In the genomic region with DNA sequence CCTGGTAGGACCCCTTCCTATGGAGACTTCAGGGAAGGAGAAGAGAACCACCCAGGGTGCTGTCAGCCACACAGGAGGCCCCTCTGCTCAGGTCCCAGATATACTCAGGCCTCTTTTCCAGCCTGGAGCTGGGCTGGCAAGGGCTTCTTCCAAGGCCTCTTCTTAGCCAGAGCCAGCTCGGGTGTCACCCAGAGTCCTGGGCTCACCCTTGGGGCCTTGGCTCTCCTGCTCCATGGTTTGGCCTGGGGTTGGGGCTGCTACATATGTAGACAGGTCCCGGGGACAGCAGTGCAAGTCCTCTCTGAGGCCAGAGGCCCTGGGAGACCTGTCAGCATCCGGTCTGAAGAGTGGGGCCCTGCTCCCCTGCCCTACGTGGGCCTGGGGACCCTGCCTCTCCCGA, we compare ENCODE assay signal across 32 cellular contexts. TPM values are rescaled to one million over a fixed set of nuclear protein-coding genes. Genes with fewer than 3 reads are reported as not detected.
"Had no signal": no experiment of that assay in that cellular context is flagged by ENCODE, and none has a peak within 500 bp of the region (broad histone marks: within the 10 kb centered on the region; RNA-seq: fewer than 3 reads in every experiment).

No MANE protein-coding gene starts in this region.

- H3K4me1 ChIP-seq: heart left ventricle, lower lobe of right lung, neural progenitor cell, psoas muscle, suprapubic skin, transverse colon, uterus had no signal

- H3K36me3 Mint-ChIP-seq: activated naive CD4-positive, alpha-beta T cell treated with anti-CD3 and anti-CD28 coated beads, Interleukin-2, amount 10 ng/mL, durations not matched to agents 7 days and 5 days; brain; naive B cell; neural progenitor cell; T-cell had no signal

- H3K27me3 Mint-ChIP-seq: dendritic cell treated with granulocyte-macrophage colony-stimulating factor and Interleukin-4, amounts not matched to agents 40 ng/mL and 50 ng/mL, for 4 days had no signal

- DNase-seq: activated effector memory CD4-positive, alpha-beta T cell treated with anti-CD3 and anti-CD28 coated beads, Interleukin-2, amount 50 U/mL, for 16 hours; activated naive CD4-positive, alpha-beta T cell treated with anti-CD3 and anti-CD28 coated beads, Interleukin-2, amount 10 ng/mL, durations not matched to agents 7 days and 5 days; activated naive CD8-positive, alpha-beta T cell treated with anti-CD3 and anti-CD28 coated beads, Interleukin-2, amount 50 U/mL, for 24 hours; activated T-cell treated with anti-CD3 and anti-CD28 coated beads, Interleukin-2, amount 50 U/mL, for 48 hours; effector CD4-positive, alpha-beta T cell; heart left ventricle; kidney; lower lobe of right lung; naive B cell; ovary; right cardiac atrium; stimulated activated CD4-positive, alpha-beta T cell treated with anti-CD3 and anti-CD28 coated beads, Interleukin-1b, Interleukin-23, amount 100 ng/mL, for 48 hours; T-cell; transverse colon; uterus; WERI-Rb-1 had no signal

- H2AFZ ChIP-seq: neural progenitor cell had no signal

- H3K27me3 ChIP-seq: neural progenitor cell, ovary, transverse colon, uterus had no signal

- H3K4me2 ChIP-seq: neural progenitor cell had no signal

- H3K4me3 Mint-ChIP-seq: activated naive CD4-positive, alpha-beta T cell treated with anti-CD3 and anti-CD28 coated beads, Interleukin-2, amount 10 ng/mL, durations not matched to agents 7 days and 5 days; activated naive CD8-positive, alpha-beta T cell treated with anti-CD3 and anti-CD28 coated beads, Interleukin-2, amount 50 U/mL, for 24 hours; brain; dendritic cell treated with granulocyte-macrophage colony-stimulating factor and Interleukin-4, amounts not matched to agents 40 ng/mL and 50 ng/mL, for 4 days; naive B cell; neural progenitor cell; stimulated activated naive CD8-positive, alpha-beta T cell treated with anti-CD3 and anti-CD28 coated beads, Interleukin-15, Interleukin-2, amounts not matched to agents 100 ng/mL and 50 ng/mL, for 24 hours; T-cell; T-helper 2 cell treated with Interferon-gamma antibody and Interleukin-4, amounts not matched to agents 5 μg/mL and 100 μg/mL, for 36 hours had no signal

- H3K9me3 Mint-ChIP-seq: activated naive CD4-positive, alpha-beta T cell treated with anti-CD3 and anti-CD28 coated beads, Interleukin-2, amount 10 ng/mL, durations not matched to agents 7 days and 5 days; activated naive CD8-positive, alpha-beta T cell treated with anti-CD3 and anti-CD28 coated beads, Interleukin-2, amount 50 U/mL, for 24 hours; dendritic cell treated with granulocyte-macrophage colony-stimulating factor and Interleukin-4, amounts not matched to agents 40 ng/mL and 50 ng/mL, for 4 days; naive B cell; neural progenitor cell; stimulated activated naive CD8-positive, alpha-beta T cell treated with anti-CD3 and anti-CD28 coated beads, Interleukin-15, Interleukin-2, amounts not matched to agents 100 ng/mL and 50 ng/mL, for 24 hours; T-cell; T-helper 2 cell treated with Interferon-gamma antibody and Interleukin-4, amounts not matched to agents 5 μg/mL and 100 μg/mL, for 36 hours had no signal

- H3K9me3 ChIP-seq: heart left ventricle, lower lobe of right lung, ovary, psoas muscle, suprapubic skin, transverse colon, uterus had no signal

- H3K4me3 ChIP-seq: heart left ventricle, lower lobe of right lung, neural progenitor cell, ovary, psoas muscle, suprapubic skin, transverse colon, uterus had no signal

- ATAC-seq: activated naive CD8-positive, alpha-beta T cell treated with anti-CD3 and anti-CD28 coated beads, Interleukin-2, amount 50 U/mL, for 24 hours; heart left ventricle; lower lobe of right lung; psoas muscle; right cardiac atrium; T-cell had no signal

- H3K4me1 Mint-ChIP-seq: activated naive CD4-positive, alpha-beta T cell treated with anti-CD3 and anti-CD28 coated beads, Interleukin-2, amount 10 ng/mL, durations not matched to agents 7 days and 5 days; activated naive CD8-positive, alpha-beta T cell treated with anti-CD3 and anti-CD28 coated beads, Interleukin-2, amount 50 U/mL, for 24 hours; brain; naive B cell; T-cell had no signal

- H3K36me3 ChIP-seq: heart left ventricle, lower lobe of right lung, neural progenitor cell, ovary, suprapubic skin, transverse colon, uterus, WERI-Rb-1 had no signal

- H3K27ac ChIP-seq: heart left ventricle, lower lobe of right lung, neural progenitor cell, ovary, psoas muscle, suprapubic skin, transverse colon, uterus, WERI-Rb-1 had no signal

- H3K27ac Mint-ChIP-seq: activated naive CD4-positive, alpha-beta T cell treated with anti-CD3 and anti-CD28 coated beads, Interleukin-2, amount 10 ng/mL, durations not matched to agents 7 days and 5 days; activated naive CD8-positive, alpha-beta T cell treated with anti-CD3 and anti-CD28 coated beads, Interleukin-2, amount 50 U/mL, for 24 hours; dendritic cell treated with granulocyte-macrophage colony-stimulating factor and Interleukin-4, amounts not matched to agents 40 ng/mL and 50 ng/mL, for 4 days; naive B cell; neural progenitor cell; stimulated activated naive CD8-positive, alpha-beta T cell treated with anti-CD3 and anti-CD28 coated beads, Interleukin-15, Interleukin-2, amounts not matched to agents 100 ng/mL and 50 ng/mL, for 24 hours; T-cell; T-helper 2 cell treated with Interferon-gamma antibody and Interleukin-4, amounts not matched to agents 5 μg/mL and 100 μg/mL, for 36 hours had no signal

RNA-seq across cellular contexts. Expression of gene PAEP, which starts 22.8 kb away (rescaled TPM):
- total RNA-seq: activated CD8-positive, alpha-beta memory T cell treated with anti-CD3 and anti-CD28 coated beads for 36 hours; aorta; cardiac septum; chondrocyte; epithelial cell of proximal tubule; fibroblast of villous mesenchyme; heart left ventricle; kidney; lower lobe of right lung; mesenteric fat pad; mucosa of gallbladder; psoas muscle; right cardiac atrium; skeletal muscle tissue; T-cell; transverse colon; uterus had no signal

RNA-seq across cellular contexts. Expression of gene OBP2A, which starts 38.4 kb away (rescaled TPM):
- total RNA-seq: activated CD8-positive, alpha-beta memory T cell treated with anti-CD3 and anti-CD28 coated beads for 36 hours; aorta; cardiac septum; epithelial cell of proximal tubule; fibroblast of villous mesenchyme; heart left ventricle; kidney; lower lobe of right lung; mesenteric fat pad; mucosa of gallbladder; psoas muscle; right cardiac atrium; skeletal muscle tissue; T-cell; transverse colon; uterus had no signal

RNA-seq across cellular contexts. Expression of gene GLT6D1, which starts 55.0 kb away (rescaled TPM):
- total RNA-seq: activated CD8-positive, alpha-beta memory T cell treated with anti-CD3 and anti-CD28 coated beads for 36 hours; aorta; cardiac septum; chondrocyte; epithelial cell of proximal tubule; fibroblast of villous mesenchyme; heart left ventricle; kidney; lower lobe of right lung; mesenteric fat pad; mucosa of gallbladder; ovary; psoas muscle; right cardiac atrium; skeletal muscle tissue; suprapubic skin; T-cell; transverse colon; uterus had no signal
